In genomic region chr10:77604063-77604462, GRCh38 we compare ENCODE assay signal across 3 cellular contexts.
TF ChIP-seq lines count a peak whose summit lies in the region.

No MANE protein-coding gene starts in this region.

TF ChIP-seq in A549, 52 proteins besides CTCF, POLR2A, EP300 and RAD21:
- TF ChIP-seq BHLHE40 (IDR thresholded peaks at IDR 0.05; ENCODE audit: low read depth, low read length) (no peak), MAZ (IDR thresholded peaks at IDR 0.05; ENCODE audit: borderline replicate concordance, low read depth, low read length) (no peak), NFE2L2 (conservative IDR thresholded peaks at IDR 0.05; ENCODE audit: low read length) (no peak), HOXB13 (CRISPR knock-in tag; IDR thresholded peaks at IDR 0.05; ENCODE audit: low read depth) (no peak), JUN (IDR thresholded peaks at IDR 0.05) (no peak), ATOH8 (CRISPR knock-in tag; IDR thresholded peaks at IDR 0.05; ENCODE audit: low read depth) (no peak), MYC (IDR thresholded peaks at IDR 0.05; ENCODE audit: borderline replicate concordance, low read length) (no peak), JUNB (IDR thresholded peaks at IDR 0.05) (no peak), KDM5A (IDR thresholded peaks at IDR 0.05) (no peak), GATA3 (IDR thresholded peaks at IDR 0.05; ENCODE audit: borderline replicate concordance) (no peak), HEYL (CRISPR knock-in tag; IDR thresholded peaks at IDR 0.05) (no peak), KDM1A (IDR thresholded peaks at IDR 0.05; ENCODE audit: low read depth) (no peak), E2F6 (IDR thresholded peaks at IDR 0.05; ENCODE audit: borderline replicate concordance, low read depth) (no peak)
- TF ChIP-seq, protein P1, sequence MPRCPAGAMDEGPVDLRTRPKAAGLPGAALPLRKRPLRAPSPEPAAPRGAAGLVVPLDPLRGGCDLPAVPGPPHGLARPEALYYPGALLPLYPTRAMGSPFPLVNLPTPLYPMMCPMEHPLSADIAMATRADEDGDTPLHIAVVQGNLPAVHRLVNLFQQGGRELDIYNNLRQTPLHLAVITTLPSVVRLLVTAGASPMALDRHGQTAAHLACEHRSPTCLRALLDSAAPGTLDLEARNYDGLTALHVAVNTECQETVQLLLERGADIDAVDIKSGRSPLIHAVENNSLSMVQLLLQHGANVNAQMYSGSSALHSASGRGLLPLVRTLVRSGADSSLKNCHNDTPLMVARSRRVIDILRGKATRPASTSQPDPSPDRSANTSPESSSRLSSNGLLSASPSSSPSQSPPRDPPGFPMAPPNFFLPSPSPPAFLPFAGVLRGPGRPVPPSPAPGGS (IDR thresholded peaks at IDR 0.05) = no peak
- TF ChIP-seq, protein P2, sequence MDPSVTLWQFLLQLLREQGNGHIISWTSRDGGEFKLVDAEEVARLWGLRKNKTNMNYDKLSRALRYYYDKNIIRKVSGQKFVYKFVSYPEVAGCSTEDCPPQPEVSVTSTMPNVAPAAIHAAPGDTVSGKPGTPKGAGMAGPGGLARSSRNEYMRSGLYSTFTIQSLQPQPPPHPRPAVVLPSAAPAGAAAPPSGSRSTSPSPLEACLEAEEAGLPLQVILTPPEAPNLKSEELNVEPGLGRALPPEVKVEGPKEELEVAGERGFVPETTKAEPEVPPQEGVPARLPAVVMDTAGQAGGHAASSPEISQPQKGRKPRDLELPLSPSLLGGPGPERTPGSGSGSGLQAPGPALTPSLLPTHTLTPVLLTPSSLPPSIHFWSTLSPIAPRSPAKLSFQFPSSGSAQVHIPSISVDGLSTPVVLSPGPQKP (IDR thresholded peaks at IDR 0.05; ENCODE audit: low read depth, low read length) = no peak
- TF ChIP-seq, protein P3, sequence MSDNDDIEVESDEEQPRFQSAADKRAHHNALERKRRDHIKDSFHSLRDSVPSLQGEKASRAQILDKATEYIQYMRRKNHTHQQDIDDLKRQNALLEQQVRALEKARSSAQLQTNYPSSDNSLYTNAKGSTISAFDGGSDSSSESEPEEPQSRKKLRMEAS (IDR thresholded peaks at IDR 0.05) = no peak

TF ChIP-seq in IMR-90, 13 proteins besides CTCF, POLR2A, EP300 and RAD21:
- TF ChIP-seq CHD1 (IDR thresholded peaks at IDR 0.05; ENCODE audit: low read depth, low read length) (no peak), MAZ (IDR thresholded peaks at IDR 0.05; ENCODE audit: borderline replicate concordance, low read depth, low read length) (no peak), BHLHE40 (IDR thresholded peaks at IDR 0.05; ENCODE audit: low read depth, low read length) (no peak), MAFK (IDR thresholded peaks at IDR 0.05; ENCODE audit: low read depth, low read length) (no peak)
- TF ChIP-seq, protein P4, sequence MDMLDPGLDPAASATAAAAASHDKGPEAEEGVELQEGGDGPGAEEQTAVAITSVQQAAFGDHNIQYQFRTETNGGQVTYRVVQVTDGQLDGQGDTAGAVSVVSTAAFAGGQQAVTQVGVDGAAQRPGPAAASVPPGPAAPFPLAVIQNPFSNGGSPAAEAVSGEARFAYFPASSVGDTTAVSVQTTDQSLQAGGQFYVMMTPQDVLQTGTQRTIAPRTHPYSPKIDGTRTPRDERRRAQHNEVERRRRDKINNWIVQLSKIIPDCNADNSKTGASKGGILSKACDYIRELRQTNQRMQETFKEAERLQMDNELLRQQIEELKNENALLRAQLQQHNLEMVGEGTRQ (IDR thresholded peaks at IDR 0.05; ENCODE audit: low read depth, low read length) = no peak

TF ChIP-seq in HepG2, 621 proteins besides CTCF, POLR2A, EP300 and RAD21:
- TF ChIP-seq, protein P5, sequence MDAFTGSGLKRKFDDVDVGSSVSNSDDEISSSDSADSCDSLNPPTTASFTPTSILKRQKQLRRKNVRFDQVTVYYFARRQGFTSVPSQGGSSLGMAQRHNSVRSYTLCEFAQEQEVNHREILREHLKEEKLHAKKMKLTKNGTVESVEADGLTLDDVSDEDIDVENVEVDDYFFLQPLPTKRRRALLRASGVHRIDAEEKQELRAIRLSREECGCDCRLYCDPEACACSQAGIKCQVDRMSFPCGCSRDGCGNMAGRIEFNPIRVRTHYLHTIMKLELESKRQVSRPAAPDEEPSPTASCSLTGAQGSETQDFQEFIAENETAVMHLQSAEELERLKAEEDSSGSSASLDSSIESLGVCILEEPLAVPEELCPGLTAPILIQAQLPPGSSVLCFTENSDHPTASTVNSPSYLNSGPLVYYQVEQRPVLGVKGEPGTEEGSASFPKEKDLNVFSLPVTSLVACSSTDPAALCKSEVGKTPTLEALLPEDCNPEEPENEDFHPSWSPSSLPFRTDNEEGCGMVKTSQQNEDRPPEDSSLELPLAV (CRISPR knock-in tag; conservative IDR thresholded peaks at IDR 0.05; ENCODE audit: low read depth) = no peak
- no peak for TF ChIP-seq ZNF317 (CRISPR knock-in tag; IDR thresholded peaks at IDR 0.05)
- no peak for TF ChIP-seq ZNF510 (CRISPR knock-in tag; IDR thresholded peaks at IDR 0.05; ENCODE audit: low read depth)
- TF ChIP-seq NFE2 (CRISPR knock-in tag; IDR thresholded peaks at IDR 0.05) = no peak
- TF ChIP-seq MYPOP (CRISPR knock-in tag; IDR thresholded peaks at IDR 0.05) = no peak
- no peak for TF ChIP-seq ZNF180 (CRISPR knock-in tag; IDR thresholded peaks at IDR 0.05; ENCODE audit: borderline replicate concordance, low read depth)
- no peak for TF ChIP-seq SIN3B (IDR thresholded peaks at IDR 0.05; ENCODE audit: low read length)
- TF ChIP-seq MYC (CRISPR knock-in tag; IDR thresholded peaks at IDR 0.05; ENCODE audit: borderline replicate concordance) = no peak
- no peak for TF ChIP-seq MBD4 (IDR thresholded peaks at IDR 0.05; ENCODE audit: borderline replicate concordance, low read length)
- TF ChIP-seq ZNF883 (CRISPR knock-in tag; IDR thresholded peaks at IDR 0.05; ENCODE audit: not compliant biosample characterization) = no peak
- TF ChIP-seq ZNF354B (CRISPR knock-in tag; IDR thresholded peaks at IDR 0.05) = no peak
- no peak for TF ChIP-seq ESRRA (CRISPR knock-in tag; IDR thresholded peaks at IDR 0.05; ENCODE audit: low read depth)
- no peak for TF ChIP-seq NR3C1 (CRISPR knock-in tag; IDR thresholded peaks at IDR 0.05)
- TF ChIP-seq, protein P6, sequence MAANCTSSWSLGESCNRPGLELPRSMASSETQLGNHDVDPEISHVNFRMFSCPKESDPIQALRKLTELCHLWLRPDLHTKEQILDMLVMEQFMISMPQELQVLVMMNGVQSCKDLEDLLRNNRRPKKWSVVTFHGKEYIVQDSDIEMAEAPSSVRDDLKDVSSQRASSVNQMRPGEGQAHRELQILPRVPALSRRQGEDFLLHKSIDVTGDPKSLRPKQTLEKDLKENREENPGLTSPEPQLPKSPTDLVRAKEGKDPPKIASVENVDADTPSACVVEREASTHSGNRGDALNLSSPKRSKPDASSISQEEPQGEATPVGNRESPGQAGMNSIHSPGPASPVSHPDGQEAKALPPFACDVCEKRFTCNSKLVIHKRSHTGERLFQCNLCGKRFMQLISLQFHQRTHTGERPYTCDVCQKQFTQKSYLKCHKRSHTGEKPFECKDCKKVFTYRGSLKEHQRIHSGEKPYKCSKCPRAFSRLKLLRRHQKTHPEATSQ (CRISPR knock-in tag; IDR thresholded peaks at IDR 0.05; ENCODE audit: borderline replicate concordance) = no peak
- no peak for TF ChIP-seq DR1 (CRISPR knock-in tag; IDR thresholded peaks at IDR 0.05)
- no peak for TF ChIP-seq FIP1L1 (IDR thresholded peaks at IDR 0.05; ENCODE audit: borderline replicate concordance, insufficient read depth, low read depth, low read length)
- TF ChIP-seq ZHX1 (CRISPR knock-in tag; IDR thresholded peaks at IDR 0.05; ENCODE audit: low read depth) = no peak
- no peak for TF ChIP-seq GPN1 (CRISPR knock-in tag; IDR thresholded peaks at IDR 0.05; ENCODE audit: borderline replicate concordance)
- TF ChIP-seq, protein P7, sequence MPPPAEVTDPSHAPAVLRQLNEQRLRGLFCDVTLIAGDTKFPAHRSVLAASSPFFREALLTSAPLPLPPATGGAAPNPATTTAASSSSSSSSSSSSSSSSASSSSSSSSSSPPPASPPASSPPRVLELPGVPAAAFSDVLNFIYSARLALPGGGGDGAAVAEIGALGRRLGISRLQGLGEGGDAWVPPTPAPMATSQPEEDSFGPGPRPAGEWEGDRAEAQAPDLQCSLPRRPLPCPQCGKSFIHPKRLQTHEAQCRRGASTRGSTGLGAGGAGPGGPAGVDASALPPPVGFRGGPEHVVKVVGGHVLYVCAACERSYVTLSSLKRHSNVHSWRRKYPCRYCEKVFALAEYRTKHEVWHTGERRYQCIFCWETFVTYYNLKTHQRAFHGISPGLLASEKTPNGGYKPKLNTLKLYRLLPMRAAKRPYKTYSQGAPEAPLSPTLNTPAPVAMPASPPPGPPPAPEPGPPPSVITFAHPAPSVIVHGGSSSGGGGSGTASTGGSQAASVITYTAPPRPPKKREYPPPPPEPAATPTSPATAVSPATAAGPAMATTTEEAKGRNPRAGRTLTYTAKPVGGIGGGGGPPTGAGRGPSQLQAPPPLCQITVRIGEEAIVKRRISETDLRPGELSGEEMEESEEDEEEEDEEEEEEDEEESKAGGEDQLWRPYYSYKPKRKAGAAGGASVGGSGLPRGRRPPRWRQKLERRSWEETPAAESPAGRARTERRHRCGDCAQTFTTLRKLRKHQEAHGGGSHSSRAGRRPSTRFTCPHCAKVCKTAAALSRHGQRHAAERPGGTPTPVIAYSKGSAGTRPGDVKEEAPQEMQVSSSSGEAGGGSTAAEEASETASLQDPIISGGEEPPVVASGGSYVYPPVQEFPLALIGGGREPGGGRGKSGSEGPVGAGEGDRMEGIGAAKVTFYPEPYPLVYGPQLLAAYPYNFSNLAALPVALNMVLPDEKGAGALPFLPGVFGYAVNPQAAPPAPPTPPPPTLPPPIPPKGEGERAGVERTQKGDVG (CRISPR knock-in tag; IDR thresholded peaks at IDR 0.05; ENCODE audit: borderline replicate concordance) = no peak
- TF ChIP-seq BRCA1 (CRISPR knock-in tag; IDR thresholded peaks at IDR 0.05) = no peak
TF ChIP-seq in HepG2: peak in this region for 0.
